In the genomic region with DNA sequence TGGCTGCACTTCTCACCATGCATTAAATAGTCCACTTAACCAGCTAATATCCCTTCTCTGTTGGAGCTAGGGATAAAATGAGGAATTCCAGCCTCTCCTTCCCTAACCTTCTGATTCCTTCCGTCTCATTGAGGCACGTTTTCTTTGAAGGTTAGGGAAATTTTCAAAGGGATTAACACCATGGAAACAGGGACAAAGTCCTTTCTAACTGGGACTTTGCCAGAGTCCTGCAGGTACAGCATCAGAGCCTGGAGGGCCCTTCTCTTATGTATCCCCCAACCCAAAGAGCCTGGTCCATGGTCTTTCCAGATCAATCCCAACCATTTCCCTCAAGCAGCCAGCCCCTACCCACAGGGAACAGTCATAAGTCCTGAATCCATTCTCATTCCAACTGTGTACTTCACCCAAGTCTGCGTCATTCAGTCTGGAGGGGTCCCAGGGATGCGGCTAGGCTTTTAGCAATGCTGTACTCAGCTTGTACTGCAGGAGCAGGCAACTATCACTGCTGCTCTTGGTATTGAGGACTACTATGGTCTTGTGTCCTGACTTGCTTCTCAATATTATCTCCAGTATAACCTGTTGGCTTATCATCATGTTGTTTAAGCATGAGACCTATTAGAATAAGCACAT, we compare ENCODE assay signal across 18 cellular contexts. TPM values are rescaled to one million over a fixed set of nuclear protein-coding genes. Genes with fewer than 3 reads are reported as not detected.
DNase-seq lines count a peak whose midpoint lies in the region; ATAC-seq and TF ChIP-seq lines count a peak whose summit lies in the region.
"Had no signal": no experiment of that assay in that cellular context is flagged by ENCODE, and none has a peak within 500 bp of the region (broad histone marks: within the 10 kb centered on the region; RNA-seq: fewer than 3 reads in every experiment).

No MANE protein-coding gene starts in this region.

- no peaks in the 10 kb centered on the region for H3K79me1 ChIP-seq in neuronal stem cell (ENCODE audit: low read depth, low read length)

- peaks cover 0 to 4% (median 2%) of the 10 kb centered on the region in 3 donors for H3K27me3 Mint-ChIP-seq in CD14-positive monocyte (ENCODE audit: low read depth in 3 of 3)

- H3K4me3 Mint-ChIP-seq in CD14-positive monocyte, result no peak overlapping the region
- H3K4me3 Mint-ChIP-seq: HFFc6 had no signal

- peak overlapping the region; percentile 48 for H3K27ac ChIP-seq in neuronal stem cell (replicated peaks; ENCODE audit: low read length)
- H3K27ac ChIP-seq: KMS-11 had no signal

- H3K4me2 ChIP-seq in neuronal stem cell (ENCODE audit: insufficient read depth, low read length, poor library complexity, severe bottlenecking), result no peak overlapping the region
- H3K4me2 ChIP-seq: KMS-11 had no signal

- H3K27me3 ChIP-seq in neuronal stem cell (ENCODE audit: control insufficient read depth in 3 of 3, insufficient read depth in 3 of 3, low read depth in 1 of 3, low read length in 3 of 3) (no peaks in the 10 kb centered on the region), BE2C (no peaks in the 10 kb centered on the region)

- TF ChIP-seq CTCF in fibroblast of the aortic adventitia (IDR thresholded peaks at IDR 0.05; ENCODE audit: insufficient read depth, low read length) (no peak), CD14-positive monocyte (IDR thresholded peaks at IDR 0.05) (no peak), BE2C (IDR thresholded peaks at IDR 0.05; ENCODE audit: low read depth, low read length) (no peak)

- no peaks in the 10 kb centered on the region for H3K36me3 Mint-ChIP-seq in CD14-positive monocyte

- no peak overlapping the region for H3K4ac ChIP-seq in neuronal stem cell (ENCODE audit: low read length)

- no peaks in the 10 kb centered on the region for H3K4me1 Mint-ChIP-seq in CD14-positive monocyte

- no peak overlapping the region for H2BK12ac ChIP-seq in neuronal stem cell (ENCODE audit: low read length)

- no peak overlapping the region for H3K23ac ChIP-seq in neuronal stem cell (ENCODE audit: low read depth, low read length, poor library complexity)

- H2BK120ac ChIP-seq in neuronal stem cell (ENCODE audit: low read depth, low read length), result no peak overlapping the region

- WGBS in neuronal stem cell (ENCODE audit: extremely low coverage in 2 of 2, insufficient read length in 2 of 2, insufficient replicate concordance in 1 of 2), 2 donors, result no CpG with 5 or more reads among the region's 4 CpGs

- H4K8ac ChIP-seq in neuronal stem cell (ENCODE audit: low read depth, low read length), result no peak overlapping the region

- H2AFZ ChIP-seq in neuronal stem cell (ENCODE audit: low read length), result no peak overlapping the region

- no peak overlapping the region for H2BK5ac ChIP-seq in neuronal stem cell (ENCODE audit: low read length)

- no peak overlapping the region for H2AK5ac ChIP-seq in neuronal stem cell (ENCODE audit: low read depth, low read length)

- H2BK15ac ChIP-seq in neuronal stem cell (ENCODE audit: low read length), result no peak overlapping the region

- H3K4me1 ChIP-seq in neuronal stem cell (ENCODE audit: control insufficient read depth in 2 of 2, insufficient read depth in 1 of 2, low read depth in 1 of 2, low read length in 2 of 2), result peaks cover 0 to 6% of the 10 kb centered on the region in 2 donors
- H3K4me1 ChIP-seq in BE2C, result no peaks in the 10 kb centered on the region
- H3K4me1 ChIP-seq: Caco-2 had no signal

- no peaks in the 10 kb centered on the region for H3K9me3 Mint-ChIP-seq in CD14-positive monocyte
- H3K9me3 Mint-ChIP-seq: HFFc6 had no signal

- peak; percentile 25 for DNase-seq in AG20443 (ENCODE audit: low spot score)
- peak; percentile 23 for DNase-seq in M059J (ENCODE audit: low read depth)
- peak; percentile 19 for DNase-seq in fibroblast of the aortic adventitia (ENCODE audit: low read depth)
- no peak for DNase-seq in neuronal stem cell (ENCODE audit: low spot score)
- DNase-seq in CD14-positive monocyte (ENCODE audit: low spot score), result no peak
- no peak for DNase-seq in BE2C
- no peak for DNase-seq in posterior cingulate gyrus
- DNase-seq: Caco-2, HFFc6, NCI-H1105 treated with DMSO at 0.1 percent for 48 hours, NCI-H187, NCI-H226, NCI-H524 treated with DMSO at 0.1 percent for 48 hours, Right ventricle myocardium superior had no signal

- H4K91ac ChIP-seq in neuronal stem cell (ENCODE audit: low read depth, low read length, poor library complexity), result no peak overlapping the region

- H3K18ac ChIP-seq in neuronal stem cell (ENCODE audit: low read length), result no peak overlapping the region

- H3K14ac ChIP-seq in neuronal stem cell (ENCODE audit: low read length), result no peak overlapping the region

- H3K9me3 ChIP-seq in neuronal stem cell (replicated peaks in 1 of 2; ENCODE audit: control insufficient read depth in 2 of 2, insufficient read depth in 1 of 2, low read depth in 1 of 2, low read length in 2 of 2), result no peaks in the 10 kb centered on the region
- H3K9me3 ChIP-seq in BE2C, result no peaks in the 10 kb centered on the region
- H3K9me3 ChIP-seq: Caco-2 had no signal

- intact Hi-C loops in CD14-positive monocyte (cut with micrococcal nuclease) (loop anchor here (5.0 to 10.0 kb wide), 3 partner anchors 106 to 574 kb away; no protein-coding TSS in a partner anchor), posterior cingulate gyrus (cut with DNase I) (loop anchor here (10.0 kb wide), 1 partner anchor 574 kb away; no protein-coding TSS in a partner anchor)

- no peak for ATAC-seq in GM19397 (IDR thresholded peaks at IDR 0.05; ENCODE audit: unreplicated experiment)
- ATAC-seq: Panc1, SK-N-SH treated with all-trans-retinoic acid at 6 μM for 48 hours had no signal

- no peak overlapping the region for H3K27ac Mint-ChIP-seq in CD14-positive monocyte
- H3K27ac Mint-ChIP-seq: HFFc6 had no signal

- H3K36me3 ChIP-seq in neuronal stem cell (replicated peaks in 1 of 2; ENCODE audit: control insufficient read depth in 2 of 2, insufficient read depth in 2 of 2, low read length in 2 of 2) (no peaks in the 10 kb centered on the region), BE2C (no peaks in the 10 kb centered on the region)

- H3K4me3 ChIP-seq in fibroblast of the aortic adventitia (ENCODE audit: low read depth, low read length) (no peak overlapping the region), neuronal stem cell (ENCODE audit: low read length in 2 of 2) (no peak overlapping the region), BE2C (ENCODE audit: low read depth, low read length) (no peak overlapping the region)

- H3K9ac ChIP-seq in neuronal stem cell (ENCODE audit: low read depth, low read length, poor library complexity), result no peak overlapping the region
- H3K9ac ChIP-seq: KMS-11 had no signal

RNA-seq across cellular contexts. Expression of gene CROT, which starts 34.6 kb away (rescaled TPM):
- total RNA-seq in M059J (2014; rRNA removed; shearing (Covaris generic)), result 23.9 and 27.0 TPM in 2 replicates
- total RNA-seq in fibroblast of the aortic adventitia (ENCODE audit: low replicate concordance), result 25.9 and 31.4 TPM in 2 replicates
- polyA plus RNA-seq in neuronal stem cell (2013, experiment 1 of 2), result 22.3 TPM
- polyA plus RNA-seq in neuronal stem cell (2013, experiment 2 of 2), result 23.6 TPM
- polyA plus RNA-seq in CD14-positive monocyte, result 1 to 10 TPM; 1.1 to 1.4 TPM
- polyA plus RNA-seq in BE2C (2012; ENCODE audit: insufficient read depth, insufficient read length, low read depth), result 1.7 TPM

Comparison
In these comparisons a context has a peak if more than half of its experiments do, and no peak if none do; other contexts are left out.
1. DNase-seq: peak in AG20443 (single experiment), M059J (single experiment) and fibroblast of the aortic adventitia (single experiment); none in neuronal stem cell (single experiment), CD14-positive monocyte (single experiment), BE2C (single experiment) and posterior cingulate gyrus (0 of 10).